ENCODE assay signal across 8 cellular contexts in the genomic region with DNA sequence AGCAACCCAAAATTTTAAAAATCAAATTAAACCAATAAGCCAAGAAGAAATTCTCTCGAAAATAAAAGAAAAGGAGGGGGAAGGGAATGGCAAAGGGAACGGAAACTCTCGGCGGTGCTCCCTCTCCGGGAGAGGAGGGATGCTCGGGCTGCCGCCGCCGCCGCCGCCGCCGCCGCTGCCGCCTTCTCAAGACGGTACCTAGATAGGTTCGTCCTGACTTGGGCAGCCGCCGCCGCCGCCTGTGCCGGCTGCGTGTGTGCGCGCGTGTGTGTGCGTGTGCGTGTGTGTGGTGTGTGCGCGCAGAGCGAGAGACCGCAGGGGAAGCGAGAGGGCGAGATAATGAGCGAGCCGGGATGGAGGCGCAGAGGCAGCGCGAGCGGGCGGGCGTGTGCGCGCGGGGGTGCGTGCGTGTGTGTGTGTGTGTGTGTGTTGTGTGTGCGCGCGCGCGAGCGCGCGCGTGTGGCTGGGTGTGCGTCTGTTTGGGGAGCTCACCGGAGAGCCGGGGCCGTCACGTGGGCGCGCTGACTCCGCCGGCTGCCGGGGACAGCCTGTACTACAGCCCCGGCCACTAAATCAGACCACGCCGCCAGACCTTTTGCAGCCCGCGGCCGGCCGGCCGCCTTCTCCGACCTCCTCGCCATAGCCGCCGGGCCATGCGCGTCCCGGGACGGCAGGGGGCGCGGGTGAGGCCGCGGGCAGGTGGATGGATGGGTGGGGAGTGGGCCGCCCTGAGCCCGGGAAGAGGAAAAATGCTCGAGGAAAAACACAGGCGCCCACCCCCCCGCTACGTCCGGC.
DNase-seq lines count a peak whose midpoint lies in the region; ATAC-seq and TF ChIP-seq lines count a peak whose summit lies in the region.

No MANE protein-coding gene starts in this region.

- H3K27ac Mint-ChIP-seq in activated naive CD4-positive, alpha-beta T cell treated with anti-CD3 and anti-CD28 coated beads, Interleukin-2, amount 50 U/mL, for 72 hours, result no peak overlapping the region

- DNase-seq in DMS79 (lab: John Stamatoyannopoulos, UW), result peak; percentile 26
- DNase-seq in Kasumi-1 (lab: John Stamatoyannopoulos, UW), result peak; percentile 45 to 53
- DNase-seq in SHP77 treated with DMSO at 0.1 percent for 48 hours (lab: John Stamatoyannopoulos, UW), result peak; percentile 21
- DNase-seq in activated naive CD4-positive, alpha-beta T cell treated with anti-CD3 and anti-CD28 coated beads, Interleukin-2, amount 50 U/mL, for 72 hours (ENCODE audit: low spot score in 2 of 2), result peak in 1 of 2 donors; percentile 51
- peak; percentile 61 to 92 (median 84) for DNase-seq in head of caudate nucleus
- DNase-seq in omental fat pad (ENCODE audit: low spot score), result no peak
- DNase-seq in ureter (ENCODE audit: low spot score), result peak; percentile 89

- intact Hi-C loops in head of caudate nucleus (cut with DNase I), result loop anchor here (5.0 to 10.0 kb wide), 2 partner anchors 110 to 442 kb away; a partner anchor contains a TSS

- peaks cover 7 to 10% of the 10 kb centered on the region in 2 donors for H3K36me3 Mint-ChIP-seq in activated naive CD4-positive, alpha-beta T cell treated with anti-CD3 and anti-CD28 coated beads, Interleukin-2, amount 50 U/mL, for 72 hours

- no peaks in the 10 kb centered on the region for H3K9me3 Mint-ChIP-seq in activated naive CD4-positive, alpha-beta T cell treated with anti-CD3 and anti-CD28 coated beads, Interleukin-2, amount 50 U/mL, for 72 hours

- TF ChIP-seq CTCF in omental fat pad (IDR thresholded peaks at IDR 0.05), result peak in 1 of 3 donors; percentile 50

- ATAC-seq in GM21786 (IDR thresholded peaks at IDR 0.05; ENCODE audit: unreplicated experiment) (peak; percentile 47), omental fat pad (ENCODE audit: low FRiP score) (peak; percentile 85)
- ATAC-seq in activated naive CD4-positive, alpha-beta T cell treated with anti-CD3 and anti-CD28 coated beads, Interleukin-2, amount 50 U/mL, for 72 hours, result peak; percentile 59 to 71
